ENCODE assay signal across 2 cellular contexts in genomic region chr6:130306377-130306776, GRCh38.
A peak's percentile ranks its signal among the peaks of the same experiment; 100 is the strongest.
TF ChIP-seq lines count a peak whose summit lies in the region.

No MANE protein-coding gene starts in this region.

TF ChIP-seq in IMR-90, 13 proteins besides CTCF, POLR2A, EP300 and RAD21:
- TF ChIP-seq CEBPB (IDR thresholded peaks at IDR 0.05; ENCODE audit: low read depth, low read length) (no peak), FOS (IDR thresholded peaks at IDR 0.05; ENCODE audit: low read depth, low read length) (no peak), MAZ (IDR thresholded peaks at IDR 0.05; ENCODE audit: borderline replicate concordance, low read depth, low read length) (no peak), RCOR1 (IDR thresholded peaks at IDR 0.05; ENCODE audit: insufficient replicate concordance, low read length) (no peak), SMC3 (IDR thresholded peaks at IDR 0.05; ENCODE audit: low read depth, low read length) (no peak), RFX5 (IDR thresholded peaks at IDR 0.05; ENCODE audit: low read depth, low read length) (no peak), BHLHE40 (IDR thresholded peaks at IDR 0.05; ENCODE audit: low read depth, low read length) (no peak), MAFK (IDR thresholded peaks at IDR 0.05; ENCODE audit: low read depth, low read length) (no peak), MXI1 (IDR thresholded peaks at IDR 0.05; ENCODE audit: borderline replicate concordance, low read depth, low read length) (no peak), CHD1 (IDR thresholded peaks at IDR 0.05; ENCODE audit: low read depth, low read length) (no peak), NFE2L2 (IDR thresholded peaks at IDR 0.05; ENCODE audit: low read depth, low read length) (no peak)
- TF ChIP-seq, protein P1, sequence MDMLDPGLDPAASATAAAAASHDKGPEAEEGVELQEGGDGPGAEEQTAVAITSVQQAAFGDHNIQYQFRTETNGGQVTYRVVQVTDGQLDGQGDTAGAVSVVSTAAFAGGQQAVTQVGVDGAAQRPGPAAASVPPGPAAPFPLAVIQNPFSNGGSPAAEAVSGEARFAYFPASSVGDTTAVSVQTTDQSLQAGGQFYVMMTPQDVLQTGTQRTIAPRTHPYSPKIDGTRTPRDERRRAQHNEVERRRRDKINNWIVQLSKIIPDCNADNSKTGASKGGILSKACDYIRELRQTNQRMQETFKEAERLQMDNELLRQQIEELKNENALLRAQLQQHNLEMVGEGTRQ (IDR thresholded peaks at IDR 0.05; ENCODE audit: low read depth, low read length), result no peak
- TF ChIP-seq, protein P2, sequence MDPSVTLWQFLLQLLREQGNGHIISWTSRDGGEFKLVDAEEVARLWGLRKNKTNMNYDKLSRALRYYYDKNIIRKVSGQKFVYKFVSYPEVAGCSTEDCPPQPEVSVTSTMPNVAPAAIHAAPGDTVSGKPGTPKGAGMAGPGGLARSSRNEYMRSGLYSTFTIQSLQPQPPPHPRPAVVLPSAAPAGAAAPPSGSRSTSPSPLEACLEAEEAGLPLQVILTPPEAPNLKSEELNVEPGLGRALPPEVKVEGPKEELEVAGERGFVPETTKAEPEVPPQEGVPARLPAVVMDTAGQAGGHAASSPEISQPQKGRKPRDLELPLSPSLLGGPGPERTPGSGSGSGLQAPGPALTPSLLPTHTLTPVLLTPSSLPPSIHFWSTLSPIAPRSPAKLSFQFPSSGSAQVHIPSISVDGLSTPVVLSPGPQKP (IDR thresholded peaks at IDR 0.05; ENCODE audit: borderline replicate concordance, low read depth, low read length), result no peak

TF ChIP-seq in SK-N-SH treated with all-trans-retinoic acid at 6 μM for 48 hours, 23 proteins besides CTCF, POLR2A, EP300 and RAD21:
- TF ChIP-seq TOX (CRISPR knock-in tag; IDR thresholded peaks at IDR 0.05; ENCODE audit: borderline replicate concordance), result 0 out of 2 replicates have a peak, but pooled peaks have one; percentile 27
- no peak for TF ChIP-seq ISL1 (CRISPR knock-in tag; IDR thresholded peaks at IDR 0.05)
- TF ChIP-seq ZNF70 (CRISPR knock-in tag; IDR thresholded peaks at IDR 0.05), result no peak
- peak; percentile 51; the same call in 1 of the 2 replicates for TF ChIP-seq RARB (CRISPR knock-in tag; IDR thresholded peaks at IDR 0.05)
